In genomic region chr14:72146241-72146640, GRCh38 we compare ENCODE assay signal across 29 cellular contexts.
A peak's percentile ranks its signal among the peaks of the same experiment; 100 is the strongest.
DNase-seq lines count a peak whose midpoint lies in the region; TF ChIP-seq lines count a peak whose summit lies in the region.
"Had no signal": no experiment of that assay in that cellular context is flagged by ENCODE, and none has a peak within 500 bp of the region (broad histone marks: within the 10 kb centered on the region; RNA-seq: fewer than 3 reads in every experiment).

No MANE protein-coding gene starts in this region.

- H3K79me2 ChIP-seq in Loucy (ENCODE audit: insufficient read depth, low read length), result no peaks in the 10 kb centered on the region

- no peaks in the 10 kb centered on the region for H3K36me3 ChIP-seq in Loucy (ENCODE audit: insufficient read depth, low read length)
- H3K36me3 ChIP-seq in SK-N-MC (ENCODE audit: insufficient read depth, low read length), result no peaks in the 10 kb centered on the region
- H3K36me3 ChIP-seq: BE2C; BLaER1; BLaER1 treated with 17β-estradiol and CSF1 and Interleukin-3, amounts not matched to agents 10 nM and 100 nM had no signal

- H4K20me1 ChIP-seq in Loucy (ENCODE audit: insufficient read depth, low read length, poor library complexity, severe bottlenecking), result no peaks in the 10 kb centered on the region
- H4K20me1 ChIP-seq: BLaER1; BLaER1 treated with 17β-estradiol and CSF1 and Interleukin-3, amounts not matched to agents 10 nM and 100 nM had no signal

- H3K9me3 ChIP-seq in Loucy (ENCODE audit: insufficient read depth, low read depth, low read length) (no peaks in the 10 kb centered on the region), SK-N-MC (ENCODE audit: low read depth, low read length) (no peaks in the 10 kb centered on the region)
- H3K9me3 ChIP-seq: A549, BE2C, BLaER1, Caco-2 had no signal

- DNase-seq in SK-N-MC (ENCODE audit: low read depth, low spot score), result peak; percentile 93
- no peak for DNase-seq in NCI-H2081 treated with DMSO at 0.1 percent for 48 hours (lab: John Stamatoyannopoulos, UW)
- no peak for DNase-seq in activated effector memory CD4-positive, alpha-beta T cell treated with anti-CD3 and anti-CD28 coated beads, Interleukin-2, amount 50 U/mL, for 16 hours
- DNase-seq: 8988T; ACHN; AML-193; BE2C; C1 segment of cervical spinal cord; Caco-2; Calu3; CD4-positive, alpha-beta memory T cell; CD4-positive, alpha-beta T cell; CD4-positive, CD25-positive, alpha-beta regulatory T cell; CD8-positive, alpha-beta memory T cell; CD8-positive, alpha-beta T cell; COR-L47; DMS 273 treated with DMSO at 0.1 percent for 48 hours; DMS153; DMS53; DMS79; DMS79 treated with DMSO at 0.1 percent for 48 hours; DND-41; EL had no signal

- peak overlapping the region; percentile 96 for H3K27ac ChIP-seq in SK-N-MC
- H3K27ac ChIP-seq: 22Rv1; A549; BLaER1; BLaER1 treated with 17β-estradiol and CSF1 and Interleukin-3, amounts not matched to agents 10 nM and 100 nM; C4-2B had no signal

- peak overlapping the region; percentile 11 for H3K4me2 ChIP-seq in Loucy (ENCODE audit: low read depth, low read length, poor library complexity, severe bottlenecking)
- H3K4me2 ChIP-seq: A549; BLaER1; BLaER1 treated with 17β-estradiol and CSF1 and Interleukin-3, amounts not matched to agents 10 nM and 100 nM had no signal

- no peaks in the 10 kb centered on the region for H3F3A ChIP-seq in Loucy (ENCODE audit: low read depth)

- no peaks in the 10 kb centered on the region for H3K27me3 ChIP-seq in Loucy (ENCODE audit: insufficient read depth, low read length, poor library complexity, severe bottlenecking)
- H3K27me3 ChIP-seq: BE2C; BLaER1; BLaER1 treated with 17β-estradiol and CSF1 and Interleukin-3, amounts not matched to agents 10 nM and 100 nM had no signal

- no peaks in the 10 kb centered on the region for H3K9me2 ChIP-seq in Loucy (replicated peaks; ENCODE audit: low read depth, low read length)

- TF ChIP-seq CTCF in Loucy (conservative IDR thresholded peaks at IDR 0.05; ENCODE audit: low read length), result no peak

- H3K9ac ChIP-seq in Loucy (ENCODE audit: low read depth, low read length, poor library complexity, severe bottlenecking), result no peak overlapping the region
- H3K9ac ChIP-seq in SK-N-MC (ENCODE audit: insufficient read length), result peak overlapping the region; percentile 27
- H3K9ac ChIP-seq: BLaER1; BLaER1 treated with 17β-estradiol and CSF1 and Interleukin-3, amounts not matched to agents 10 nM and 100 nM had no signal

- no peak overlapping the region for H3K4me3 ChIP-seq in Loucy (ENCODE audit: low read length, poor library complexity, severe bottlenecking)
- peak overlapping the region; percentile 63 for H3K4me3 ChIP-seq in SK-N-MC
- H3K4me3 ChIP-seq: A549; BLaER1; BLaER1 treated with 17β-estradiol and CSF1 and Interleukin-3, amounts not matched to agents 10 nM and 100 nM had no signal

- H3K4me1 ChIP-seq in Loucy (ENCODE audit: insufficient read depth, low read length, poor library complexity, severe bottlenecking), result peaks cover 26% of the 10 kb centered on the region
- H3K4me1 ChIP-seq: A549, BE2C, Caco-2 had no signal

- H2AFZ ChIP-seq in Loucy (ENCODE audit: low read length), result no peak overlapping the region
